1 cellular context compared by ENCODE assay signal in genomic region chr2:12675352-12675795, GRCh38.
TF ChIP-seq lines count a peak whose summit lies in the region.

No MANE protein-coding gene starts in this region.

TF ChIP-seq in H1, 55 proteins besides CTCF, POLR2A, EP300 and RAD21:
- TF ChIP-seq RBBP5 (IDR thresholded peaks at IDR 0.05; ENCODE audit: borderline replicate concordance, low read depth, low read length), result no peak
- no peak for TF ChIP-seq CREB1 (IDR thresholded peaks at IDR 0.05)
- TF ChIP-seq HDAC2 (IDR thresholded peaks at IDR 0.05; ENCODE audit: borderline replicate concordance in 1 of 2, low read depth in 2 of 2, low read length in 2 of 2), result no peak
- TF ChIP-seq BACH1 (IDR thresholded peaks at IDR 0.05; ENCODE audit: low read length), result no peak
- TF ChIP-seq ZNF274 (IDR thresholded peaks at IDR 0.05; ENCODE audit: borderline replicate concordance, extremely low read depth, low read length), result no peak
- no peak for TF ChIP-seq SIN3A (conservative IDR thresholded peaks at IDR 0.05 in 1 of 2, IDR thresholded peaks at IDR 0.05 in 1 of 2; ENCODE audit: low read depth in 1 of 2, low read length in 2 of 2)
- TF ChIP-seq SP4 (IDR thresholded peaks at IDR 0.05; ENCODE audit: low read length), result no peak
- TF ChIP-seq, protein P1, sequence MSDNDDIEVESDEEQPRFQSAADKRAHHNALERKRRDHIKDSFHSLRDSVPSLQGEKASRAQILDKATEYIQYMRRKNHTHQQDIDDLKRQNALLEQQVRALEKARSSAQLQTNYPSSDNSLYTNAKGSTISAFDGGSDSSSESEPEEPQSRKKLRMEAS (IDR thresholded peaks at IDR 0.05), result no peak
- no peak for TF ChIP-seq BCL11A (IDR thresholded peaks at IDR 0.05; ENCODE audit: low read depth in 2 of 2, low read length in 2 of 2)
- TF ChIP-seq HDAC6 (IDR thresholded peaks at IDR 0.05; ENCODE audit: low read depth, low read length), result no peak
- no peak for TF ChIP-seq GTF2F1 (IDR thresholded peaks at IDR 0.05; ENCODE audit: borderline replicate concordance, low read depth, low read length)
- TF ChIP-seq EGR1 (IDR thresholded peaks at IDR 0.05; ENCODE audit: borderline replicate concordance, low read depth, low read length), result no peak
- no peak for TF ChIP-seq SIRT6 (IDR thresholded peaks at IDR 0.05; ENCODE audit: low read length)
- no peak for TF ChIP-seq NANOG (IDR thresholded peaks at IDR 0.05; ENCODE audit: insufficient read depth, low read depth, low read length, poor library complexity, severe bottlenecking)
- no peak for TF ChIP-seq KDM4A (IDR thresholded peaks at IDR 0.05; ENCODE audit: low read depth, low read length, severe bottlenecking)
- no peak for TF ChIP-seq RNF2 (IDR thresholded peaks at IDR 0.05; ENCODE audit: borderline replicate concordance, low read depth, low read length, missing control alignments, poor library complexity, severe bottlenecking)
TF ChIP-seq in H1: peak in this region for 0.
